ENCODE assay signal across 11 cellular contexts in genomic region chr5:9363026-9363793, GRCh38.
A peak's percentile ranks its signal among the peaks of the same experiment; 100 is the strongest.
DNase-seq lines count a peak whose midpoint lies in the region; ATAC-seq, FAIRE-seq and TF ChIP-seq lines count a peak whose summit lies in the region.
"Had no signal": no experiment of that assay in that cellular context is flagged by ENCODE, and none has a peak within 500 bp of the region (broad histone marks: within the 10 kb centered on the region; RNA-seq: fewer than 3 reads in every experiment).

No MANE protein-coding gene starts in this region.

- H4K20me1 ChIP-seq in PC-3 (ENCODE audit: low read length) = no peaks in the 10 kb centered on the region

- DNase-seq in mesendoderm = peak; percentile 71
- no peak for DNase-seq in PC-3
- no peak for DNase-seq in left lung
- DNase-seq in small intestine = no peak
- DNase-seq: activated CD4-positive, CD25-positive, alpha-beta regulatory T cell; foreskin melanocyte had no signal

- FAIRE-seq in small intestine (lab: Jason Lieb, UNC) = no peak

- intact Hi-C loops in PC-3 (cut with micrococcal nuclease) = loop anchor here (5.0 to 10.0 kb wide), 2 partner anchors 149 to 252 kb away; no protein-coding TSS in a partner anchor
- intact Hi-C loops in left lung (cut with DNase I) = no loop called here

- no peak overlapping the region for H3K56ac ChIP-seq in mesendoderm (ENCODE audit: low read length)

- no peaks in the 10 kb centered on the region for H3K27me3 ChIP-seq in mesendoderm (ENCODE audit: insufficient read depth, low read length, poor library complexity)
- H3K27me3 ChIP-seq in PC-3 (ENCODE audit: low read length) = no peaks in the 10 kb centered on the region
- H3K27me3 ChIP-seq in left lung = no peaks in the 10 kb centered on the region
- no peaks in the 10 kb centered on the region for H3K27me3 ChIP-seq in small intestine (ENCODE audit: control insufficient read depth in 2 of 2, insufficient read depth in 2 of 2, low read length in 2 of 2)

- H3F3A ChIP-seq in PC-3 (ENCODE audit: low read length, unreplicated experiment) = no peaks in the 10 kb centered on the region

- TF ChIP-seq CTCF in PC-3 (conservative IDR thresholded peaks at IDR 0.05; ENCODE audit: low read depth, low read length) (no peak), left lung (IDR thresholded peaks at IDR 0.05) (no peak)

- H3K27ac ChIP-seq in mesendoderm (ENCODE audit: low read depth, low read length) (no peak overlapping the region), PC-3 (ENCODE audit: low read length) (no peak overlapping the region), left lung (no peak overlapping the region), small intestine (ENCODE audit: low read depth in 1 of 2, low read length in 1 of 2) (peak overlapping the region in 1 of 2 donors; percentile 34)

- no peak overlapping the region for H3K23ac ChIP-seq in mesendoderm (ENCODE audit: low read length)

- no peak overlapping the region for H4K5ac ChIP-seq in mesendoderm (ENCODE audit: low read length)

- H2BK120ac ChIP-seq in mesendoderm (ENCODE audit: low read depth, low read length) = no peak overlapping the region

- H3K9me3 ChIP-seq in PC-3 (ENCODE audit: low read length) (no peaks in the 10 kb centered on the region), left lung (no peaks in the 10 kb centered on the region), small intestine (ENCODE audit: control insufficient read depth, low read depth) (no peaks in the 10 kb centered on the region)

- H3K9me2 ChIP-seq in PC-3 (replicated peaks; ENCODE audit: low read length) = no peaks in the 10 kb centered on the region

- H3K9ac ChIP-seq in mesendoderm (ENCODE audit: low read length) = no peak overlapping the region
- H3K9ac ChIP-seq in PC-3 (ENCODE audit: low read length) = no peak overlapping the region

- H3K4me3 ChIP-seq in mesendoderm (ENCODE audit: low read length) = no peak overlapping the region
- no peak overlapping the region for H3K4me3 ChIP-seq in PC-3 (ENCODE audit: low read length)
- H3K4me3 ChIP-seq in left lung = no peak overlapping the region
- H3K4me3 ChIP-seq in small intestine (ENCODE audit: low read depth in 1 of 2, low read length in 2 of 2) = no peak overlapping the region

- WGBS in mesendoderm (ENCODE audit: extremely low coverage, insufficient coverage, low lambda C conversion rate) = no CpG with 5 or more reads among the region's 4 CpGs
- WGBS in small intestine, 3 donors = 41 to 53% (median 48%) methylated on average over 4 of the region's 4 CpGs

- H3K18ac ChIP-seq in mesendoderm (ENCODE audit: low read length) = no peak overlapping the region

- no peaks in the 10 kb centered on the region for H3K79me1 ChIP-seq in mesendoderm (ENCODE audit: low read length)

- POLR2A ChIA-PET in PC-3 (lab: Charles Lee; ENCODE audit: unreplicated experiment) = no interaction called here

- no peak overlapping the region for H3K4ac ChIP-seq in mesendoderm (ENCODE audit: low read depth, low read length)

- H3K79me2 ChIP-seq in mesendoderm (ENCODE audit: control insufficient read depth, insufficient read depth, low read length) (no peaks in the 10 kb centered on the region), PC-3 (ENCODE audit: low read length) (no peaks in the 10 kb centered on the region)

- no peak overlapping the region for H2AK5ac ChIP-seq in mesendoderm (ENCODE audit: low read length)

- H3K36me3 ChIP-seq in mesendoderm (ENCODE audit: control insufficient read depth, insufficient read depth, low read length) = no peaks in the 10 kb centered on the region
- no peaks in the 10 kb centered on the region for H3K36me3 ChIP-seq in PC-3 (ENCODE audit: low read depth, low read length)
- H3K36me3 ChIP-seq in left lung = no peaks in the 10 kb centered on the region
- H3K36me3 ChIP-seq in small intestine (ENCODE audit: control insufficient read depth in 2 of 2, insufficient read depth in 2 of 2, low read length in 2 of 2) = no peaks in the 10 kb centered on the region

- H2BK5ac ChIP-seq in mesendoderm (ENCODE audit: low read length) = no peak overlapping the region

- CTCF ChIA-PET in PC-3 (lab: Charles Lee) = no interaction called here

- H2AFZ ChIP-seq in PC-3 (ENCODE audit: low read length) = no peak overlapping the region

- H3K4me1 ChIP-seq in mesendoderm (ENCODE audit: control insufficient read depth, low read depth, low read length) (peaks cover 7% of the 10 kb centered on the region), PC-3 (ENCODE audit: insufficient read depth, low read length) (peaks cover 15% of the 10 kb centered on the region), left lung (no peaks in the 10 kb centered on the region), small intestine (ENCODE audit: control insufficient read depth in 2 of 2, insufficient read depth in 1 of 2, low read depth in 1 of 2, low read length in 1 of 2) (no peaks in the 10 kb centered on the region)

- H3K4me2 ChIP-seq in mesendoderm (ENCODE audit: low read length) (no peak overlapping the region), PC-3 (ENCODE audit: low read length) (no peak overlapping the region)

- BruUV-seq in PC-3 (replicated peaks; lab: Mats Ljungman, UMichigan) = no TSS peak

- peak; percentile 58 for ATAC-seq in GM18873 (IDR thresholded peaks at IDR 0.05; ENCODE audit: low FRiP score, unreplicated experiment)
- peak; percentile 34 for ATAC-seq in HG02571 (IDR thresholded peaks at IDR 0.05; ENCODE audit: unreplicated experiment)
- peak; percentile 27 for ATAC-seq in HG03521 (IDR thresholded peaks at IDR 0.05; ENCODE audit: unreplicated experiment)
- ATAC-seq in PC-3 = no peak
- no peak for ATAC-seq in left lung
- no peak for ATAC-seq in GM19324 (IDR thresholded peaks at IDR 0.05; ENCODE audit: low FRiP score, unreplicated experiment)
- ATAC-seq: natural killer cell treated with Interleukin-12 subunit alpha and Interleukin-12 subunit beta and Interleukin-15 and Interleukin-18, amount 100 ng/mL, for 72 hours had no signal

- H4K8ac ChIP-seq in mesendoderm (ENCODE audit: low read depth, low read length) = no peak overlapping the region

- H2BK15ac ChIP-seq in mesendoderm (replicated peaks; ENCODE audit: low read depth) = no peak overlapping the region

Comparison
In these comparisons a context has a peak if more than half of its experiments do, and no peak if none do; other contexts are left out.
1. ATAC-seq: peak in GM18873 (single experiment), HG02571 (single experiment) and HG03521 (single experiment); none in PC-3 (single experiment), left lung (single experiment) and GM19324 (single experiment).